8 cellular contexts compared by ENCODE assay signal in genomic region chr11:67805256-67806126, GRCh38.
DNase-seq lines count a peak whose midpoint lies in the region; ATAC-seq and TF ChIP-seq lines count a peak whose summit lies in the region.
"Not testable (repeated sequence)": the region's sequence is repeated elsewhere in the genome, so short reads cannot be mapped to it uniquely, and the experiment has no call there.

No MANE protein-coding gene starts in this region.

- H3K36me3 ChIP-seq in ES-I3 (ENCODE audit: insufficient read depth, low read length); neutrophil: not testable (repeated sequence)

- H3K27ac Mint-ChIP-seq in HFFc6: peak overlapping the region; percentile 97
- peak overlapping the region; percentile 87 for H3K27ac Mint-ChIP-seq in activated naive CD4-positive, alpha-beta T cell treated with anti-CD3 and anti-CD28 coated beads, Interleukin-2, amount 50 U/mL, for 24 hours

- peaks cover 30% of the 10 kb centered on the region for H3K27me3 ChIP-seq in neutrophil

- H3K36me3 Mint-ChIP-seq in HFFc6 (ENCODE audit: low read depth); activated naive CD4-positive, alpha-beta T cell treated with anti-CD3 and anti-CD28 coated beads, Interleukin-2, amount 50 U/mL, for 24 hours: not testable (repeated sequence)

- peaks cover 19% of the 10 kb centered on the region for H3K27me3 Mint-ChIP-seq in HFFc6 (ENCODE audit: insufficient read depth)
- H3K27me3 Mint-ChIP-seq in activated naive CD4-positive, alpha-beta T cell treated with anti-CD3 and anti-CD28 coated beads, Interleukin-2, amount 50 U/mL, for 24 hours: not testable (repeated sequence)

- peak overlapping the region; percentile 82 for H3K27ac ChIP-seq in neutrophil

- H3K4me1 Mint-ChIP-seq in HFFc6 (ENCODE audit: low read depth): peaks cover 31% of the 10 kb centered on the region
- peaks cover 25% of the 10 kb centered on the region for H3K4me1 Mint-ChIP-seq in activated naive CD4-positive, alpha-beta T cell treated with anti-CD3 and anti-CD28 coated beads, Interleukin-2, amount 50 U/mL, for 24 hours

- H3K9me3 ChIP-seq in ES-I3 (ENCODE audit: control insufficient read depth, insufficient read depth, low read length); neutrophil: not testable (repeated sequence)

- H3K4me3 ChIP-seq in neutrophil (ENCODE audit: low read depth in 1 of 2, low read length in 1 of 2): peak overlapping the region; percentile 57 to 68

- H3K4me1 ChIP-seq in ES-I3 (ENCODE audit: insufficient read depth, low read length); neutrophil (ENCODE audit: control insufficient read depth in 1 of 2, insufficient read depth in 1 of 2, low read depth in 1 of 2, low read length in 1 of 2): not testable (repeated sequence)

- peak; percentile 100 for ATAC-seq in SK-N-SH treated with all-trans-retinoic acid at 6 μM for 48 hours

- peak overlapping the region; percentile 93 for H3K4me3 Mint-ChIP-seq in HFFc6
- H3K4me3 Mint-ChIP-seq in activated naive CD4-positive, alpha-beta T cell treated with anti-CD3 and anti-CD28 coated beads, Interleukin-2, amount 50 U/mL, for 24 hours: peak overlapping the region; percentile 89

- peak overlapping the region; percentile 75 for H3K9ac ChIP-seq in ES-I3 (ENCODE audit: low read depth, low read length)

- H3K9me3 Mint-ChIP-seq in HFFc6; activated naive CD4-positive, alpha-beta T cell treated with anti-CD3 and anti-CD28 coated beads, Interleukin-2, amount 50 U/mL, for 24 hours: not testable (repeated sequence)

- TF ChIP-seq CTCF in HFFc6 (IDR thresholded peaks at IDR 0.05); neutrophil (IDR thresholded peaks at IDR 0.05): not testable (repeated sequence)

- DNase-seq in HFFc6: peak; percentile 97
- DNase-seq in NCI-H1105 (lab: John Stamatoyannopoulos, UW): peak; percentile 97
- peak; percentile 93 for DNase-seq in germinal center (ENCODE audit: low spot score)
- peak; percentile 83 for DNase-seq in stromal cell of bone marrow (ENCODE audit: low read depth)

Comparison
In these comparisons a context has a peak if more than half of its experiments do, and no peak if none do; other contexts are left out.
1. Peak in every context shown above with its lines: DNase-seq, ATAC-seq, H3K4me3 ChIP-seq and H3K27ac ChIP-seq.